ENCODE assay signal across 8 cellular contexts in genomic region chr7:108347616-108348015, GRCh38.
DNase-seq lines count a peak whose midpoint lies in the region; ATAC-seq, FAIRE-seq and TF ChIP-seq lines count a peak whose summit lies in the region.

No MANE protein-coding gene starts in this region.

- H2AFZ ChIP-seq in Karpas-422 (ENCODE audit: low read length): no peak overlapping the region

- 57% methylated on average over 2 of the region's 2 CpGs for WGBS in liver

- H3K27me3 Mint-ChIP-seq in activated CD4-positive, alpha-beta memory T cell treated with anti-CD3 and anti-CD28 coated beads, Interleukin-2, amount 10 ng/mL, durations not matched to agents 7 days and 5 days: peaks cover 3% of the 10 kb centered on the region
- H3K27me3 Mint-ChIP-seq in CD8-positive, alpha-beta T cell (ENCODE audit: low read depth): peaks cover 2% of the 10 kb centered on the region

- no peaks in the 10 kb centered on the region for H4K20me1 ChIP-seq in Karpas-422 (ENCODE audit: insufficient read depth, low read depth, low read length)

- no peak for FAIRE-seq in bronchial epithelial cell (lab: Jason Lieb, UNC)

- no peak overlapping the region for H3K27ac ChIP-seq in liver (ENCODE audit: low read depth in 1 of 2, low read length in 2 of 2)
- H3K27ac ChIP-seq in Karpas-422 (ENCODE audit: low read length): no peak overlapping the region
- H3K27ac ChIP-seq in CD8-positive, alpha-beta T cell (ENCODE audit: low read depth, low read length): no peak overlapping the region

- H3K4me3 Mint-ChIP-seq in activated CD4-positive, alpha-beta memory T cell treated with anti-CD3 and anti-CD28 coated beads, Interleukin-2, amount 10 ng/mL, durations not matched to agents 7 days and 5 days: no peak overlapping the region
- no peak overlapping the region for H3K4me3 Mint-ChIP-seq in CD8-positive, alpha-beta T cell

- no peak overlapping the region for H3K9ac ChIP-seq in liver (ENCODE audit: low read depth in 1 of 2, low read length in 2 of 2)
- H3K9ac ChIP-seq in Karpas-422 (ENCODE audit: low read length): no peak overlapping the region

- H3K9me3 Mint-ChIP-seq in activated CD4-positive, alpha-beta memory T cell treated with anti-CD3 and anti-CD28 coated beads, Interleukin-2, amount 10 ng/mL, durations not matched to agents 7 days and 5 days: no peaks in the 10 kb centered on the region
- no peaks in the 10 kb centered on the region for H3K9me3 Mint-ChIP-seq in CD8-positive, alpha-beta T cell

- intact Hi-C loops in CD8-positive, alpha-beta T cell (cut with DNase I, micrococcal nuclease): no loop called here

- H3K27ac Mint-ChIP-seq in activated CD4-positive, alpha-beta memory T cell treated with anti-CD3 and anti-CD28 coated beads, Interleukin-2, amount 10 ng/mL, durations not matched to agents 7 days and 5 days: no peak overlapping the region
- no peak overlapping the region for H3K27ac Mint-ChIP-seq in CD8-positive, alpha-beta T cell

- H3K9me3 ChIP-seq in liver (ENCODE audit: control insufficient read depth in 4 of 4, low read length in 3 of 4): no peaks in the 10 kb centered on the region
- H3K9me3 ChIP-seq in Karpas-422 (ENCODE audit: low read length): no peaks in the 10 kb centered on the region
- no peaks in the 10 kb centered on the region for H3K9me3 ChIP-seq in CD8-positive, alpha-beta T cell (ENCODE audit: low read length)

- no peak for ATAC-seq in CD8-positive, alpha-beta T cell

- POLR2A ChIA-PET in activated CD4-positive, alpha-beta memory T cell treated with anti-CD3 and anti-CD28 coated beads, Interleukin-2, amount 10 ng/mL, durations not matched to agents 7 days and 5 days (lab: Charles Lee): no interaction called here
- POLR2A ChIA-PET in CD8-positive, alpha-beta T cell (lab: Charles Lee): no interaction called here

- no peaks in the 10 kb centered on the region for H3K27me3 ChIP-seq in bronchial epithelial cell (ENCODE audit: control insufficient read depth, insufficient read depth, low read length)
- no peaks in the 10 kb centered on the region for H3K27me3 ChIP-seq in liver (ENCODE audit: control insufficient read depth in 4 of 4, insufficient read depth in 4 of 4, low read length in 3 of 4)
- no peaks in the 10 kb centered on the region for H3K27me3 ChIP-seq in Karpas-422 (ENCODE audit: low read length)
- H3K27me3 ChIP-seq in CD8-positive, alpha-beta T cell (ENCODE audit: insufficient read depth, low read length): no peaks in the 10 kb centered on the region

- H3K36me3 ChIP-seq in bronchial epithelial cell (ENCODE audit: control insufficient read depth, insufficient read depth, low read length) (no peaks in the 10 kb centered on the region), liver (ENCODE audit: control insufficient read depth in 4 of 4, insufficient read depth in 3 of 4, low read depth in 1 of 4, low read length in 3 of 4) (no peaks in the 10 kb centered on the region), Karpas-422 (ENCODE audit: insufficient read depth, low read length) (no peaks in the 10 kb centered on the region)
- no peaks in the 10 kb centered on the region for H3K36me3 ChIP-seq in CD8-positive, alpha-beta T cell (ENCODE audit: insufficient read depth, low read length)

- no peaks in the 10 kb centered on the region for H3K4me1 Mint-ChIP-seq in activated CD4-positive, alpha-beta memory T cell treated with anti-CD3 and anti-CD28 coated beads, Interleukin-2, amount 10 ng/mL, durations not matched to agents 7 days and 5 days
- H3K4me1 Mint-ChIP-seq in CD8-positive, alpha-beta T cell (ENCODE audit: low read depth): no peaks in the 10 kb centered on the region

- peak; percentile 51 for DNase-seq in EL
- peak; percentile 58 for DNase-seq in M059J (ENCODE audit: low read depth)
- DNase-seq in bronchial epithelial cell (ENCODE audit: low read depth): peak; percentile 42
- DNase-seq in stimulated activated naive CD4-positive, alpha-beta T cell (lab: John Stamatoyannopoulos, UW): no peak
- no peak for DNase-seq in Karpas-422
- DNase-seq in activated CD4-positive, alpha-beta memory T cell treated with anti-CD3 and anti-CD28 coated beads, Interleukin-2, amount 10 ng/mL, durations not matched to agents 7 days and 5 days: no peak
- DNase-seq in CD8-positive, alpha-beta T cell: no peak

- H3K36me3 Mint-ChIP-seq in activated CD4-positive, alpha-beta memory T cell treated with anti-CD3 and anti-CD28 coated beads, Interleukin-2, amount 10 ng/mL, durations not matched to agents 7 days and 5 days (ENCODE audit: low read depth): no peaks in the 10 kb centered on the region
- H3K36me3 Mint-ChIP-seq in CD8-positive, alpha-beta T cell: no peaks in the 10 kb centered on the region

- CTCF ChIA-PET in activated CD4-positive, alpha-beta memory T cell treated with anti-CD3 and anti-CD28 coated beads, Interleukin-2, amount 10 ng/mL, durations not matched to agents 7 days and 5 days (lab: Charles Lee): no interaction called here
- CTCF ChIA-PET in CD8-positive, alpha-beta T cell (lab: Charles Lee): no interaction called here

- TF ChIP-seq CTCF in bronchial epithelial cell (IDR thresholded peaks at IDR 0.05; ENCODE audit: insufficient read depth, low read length, severe bottlenecking) (no peak), liver (IDR thresholded peaks at IDR 0.05; ENCODE audit: low read depth, low read length, missing input control) (no peak)
- TF ChIP-seq CTCF in CD8-positive, alpha-beta T cell (IDR thresholded peaks at IDR 0.05): no peak

- TF ChIP-seq RAD21 in liver (IDR thresholded peaks at IDR 0.05): no peak

- H3K79me2 ChIP-seq in Karpas-422 (ENCODE audit: low read length): no peaks in the 10 kb centered on the region

- no peak overlapping the region for H3K4me3 ChIP-seq in bronchial epithelial cell (ENCODE audit: low read depth, low read length)
- no peak overlapping the region for H3K4me3 ChIP-seq in liver (ENCODE audit: low read depth in 1 of 3, low read length in 3 of 3)
- H3K4me3 ChIP-seq in Karpas-422 (ENCODE audit: low read length): no peak overlapping the region
- no peak overlapping the region for H3K4me3 ChIP-seq in CD8-positive, alpha-beta T cell (ENCODE audit: low read depth, low read length)

- H3K4me1 ChIP-seq in liver (ENCODE audit: control insufficient read depth in 4 of 4, insufficient read depth in 4 of 4, low read length in 3 of 4): no peaks in the 10 kb centered on the region
- no peaks in the 10 kb centered on the region for H3K4me1 ChIP-seq in Karpas-422 (ENCODE audit: low read length)
- no peaks in the 10 kb centered on the region for H3K4me1 ChIP-seq in CD8-positive, alpha-beta T cell (ENCODE audit: insufficient read depth, low read length)

- no peak overlapping the region for H3K4me2 ChIP-seq in Karpas-422 (ENCODE audit: low read depth, low read length, poor library complexity, severe bottlenecking)

- H3K9me2 ChIP-seq in Karpas-422 (replicated peaks; ENCODE audit: insufficient read depth, low read length): no peaks in the 10 kb centered on the region

TF ChIP-seq in liver, 16 proteins besides CTCF, POLR2A, EP300 and RAD21:
- TF ChIP-seq RXRA (IDR thresholded peaks at IDR 0.05) (no peak), REST (IDR thresholded peaks at IDR 0.05) (peak; percentile 95), MAX (IDR thresholded peaks at IDR 0.05) (no peak), JUND (IDR thresholded peaks at IDR 0.05) (no peak), FOXA1 (IDR thresholded peaks at IDR 0.05) (no peak), ZBTB33 (IDR thresholded peaks at IDR 0.05) (no peak)

Comparison
In these comparisons a context has a peak if more than half of its experiments do, and no peak if none do; other contexts are left out.
1. DNase-seq: peak in EL (single experiment), M059J (single experiment) and bronchial epithelial cell (single experiment); none in stimulated activated naive CD4-positive, alpha-beta T cell (0 of 6), Karpas-422 (single experiment), activated CD4-positive, alpha-beta memory T cell treated with anti-CD3 and anti-CD28 coated beads, Interleukin-2, amount 10 ng/mL, durations not matched to agents 7 days and 5 days (single experiment) and CD8-positive, alpha-beta T cell (0 of 7).